In genomic region chr17:75654176-75654575, GRCh38 we compare ENCODE assay signal across 1 cellular context.
TF ChIP-seq lines count a peak whose summit lies in the region.

No MANE protein-coding gene starts in this region.

TF ChIP-seq in HepG2, 621 proteins besides CTCF, POLR2A, EP300 and RAD21:
- no peak for TF ChIP-seq JUN (CRISPR knock-in tag; IDR thresholded peaks at IDR 0.05)
- TF ChIP-seq, protein P1, sequence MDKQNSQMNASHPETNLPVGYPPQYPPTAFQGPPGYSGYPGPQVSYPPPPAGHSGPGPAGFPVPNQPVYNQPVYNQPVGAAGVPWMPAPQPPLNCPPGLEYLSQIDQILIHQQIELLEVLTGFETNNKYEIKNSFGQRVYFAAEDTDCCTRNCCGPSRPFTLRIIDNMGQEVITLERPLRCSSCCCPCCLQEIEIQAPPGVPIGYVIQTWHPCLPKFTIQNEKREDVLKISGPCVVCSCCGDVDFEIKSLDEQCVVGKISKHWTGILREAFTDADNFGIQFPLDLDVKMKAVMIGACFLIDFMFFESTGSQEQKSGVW (CRISPR knock-in tag; IDR thresholded peaks at IDR 0.05; ENCODE audit: borderline replicate concordance), result no peak
- TF ChIP-seq FOXK2 (IDR thresholded peaks at IDR 0.05), result no peak
- TF ChIP-seq STAG1 (CRISPR knock-in tag; IDR thresholded peaks at IDR 0.05), result peak; percentile 32
- TF ChIP-seq ZNF317 (CRISPR knock-in tag; IDR thresholded peaks at IDR 0.05), result no peak
- no peak for TF ChIP-seq SMAD3 (CRISPR knock-in tag; IDR thresholded peaks at IDR 0.05)
- no peak for TF ChIP-seq NFYC (CRISPR knock-in tag; IDR thresholded peaks at IDR 0.05)
- TF ChIP-seq ZNF407 (CRISPR knock-in tag; IDR thresholded peaks at IDR 0.05; ENCODE audit: not compliant biosample characterization), result no peak
